Comparison of ENCODE assay signal across 21 cellular contexts in the genomic region with DNA sequence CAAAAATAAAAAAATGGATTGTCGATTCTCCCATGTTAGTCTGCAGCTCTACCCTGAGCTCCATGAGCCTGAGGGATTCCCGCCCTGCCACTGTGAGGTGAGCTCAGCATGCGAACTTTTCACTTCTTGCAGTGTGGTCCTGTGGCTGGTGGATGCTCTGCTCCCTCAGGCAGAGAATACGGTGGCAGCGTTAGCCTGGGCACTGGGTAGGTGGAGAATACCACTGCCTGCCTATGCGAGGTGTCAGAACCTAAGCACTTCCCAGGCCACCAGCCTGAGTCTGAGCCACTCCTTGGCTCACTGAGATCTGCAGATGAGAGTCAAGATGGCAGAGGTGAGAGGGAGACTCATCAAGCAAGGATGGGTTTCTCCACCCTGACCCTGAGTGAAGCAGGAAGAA.
DNase-seq lines count a peak whose midpoint lies in the region; ATAC-seq and TF ChIP-seq lines count a peak whose summit lies in the region.
"Had no signal": no experiment of that assay in that cellular context is flagged by ENCODE, and none has a peak within 500 bp of the region (broad histone marks: within the 10 kb centered on the region; RNA-seq: fewer than 3 reads in every experiment).

No MANE protein-coding gene starts in this region.

- peak overlapping the region; percentile 25; the same call in 1 of the 2 replicates for H3K4ac ChIP-seq in IMR-90 (ENCODE audit: low read depth, low read length)
- no peak overlapping the region for H3K4ac ChIP-seq in mesenchymal stem cell (ENCODE audit: low read depth in 1 of 2, low read length in 2 of 2)

- H2AFZ ChIP-seq in IMR-90 (replicated peaks; ENCODE audit: low read length, poor library complexity) (no peak overlapping the region), mesenchymal stem cell (ENCODE audit: low read depth, low read length) (no peak overlapping the region)
- H2AFZ ChIP-seq: GM23248 had no signal

- H3K4me3 ChIP-seq in IMR-90 (ENCODE audit: insufficient read depth, low read depth, low read length): no peak overlapping the region
- H3K4me3 ChIP-seq in ascending aorta: no peak overlapping the region
- no peak overlapping the region for H3K4me3 ChIP-seq in mesenchymal stem cell (ENCODE audit: insufficient read depth in 1 of 2, low read depth in 1 of 2, low read length in 2 of 2)
- H3K4me3 ChIP-seq: A549; BLaER1 treated with 17β-estradiol and CSF1 and Interleukin-3, amounts not matched to agents 10 nM and 100 nM; GM23248; HAP-1 had no signal

- dilution Hi-C loops in IMR-90 (cut with HindIII; ENCODE audit: low sequenced_read_pairs, unreplicated experiment): no loop called here

- H3K27ac ChIP-seq in IMR-90 (ENCODE audit: insufficient read depth, low read length) (no peak overlapping the region), ascending aorta (peak overlapping the region; percentile 88 to 96), mesenchymal stem cell (ENCODE audit: low read length, poor library complexity, severe bottlenecking) (no peak overlapping the region)
- H3K27ac ChIP-seq: BLaER1 treated with 17β-estradiol and CSF1 and Interleukin-3, amounts not matched to agents 10 nM and 100 nM had no signal

- POLR2A ChIA-PET in IMR-90 (lab: Charles Lee; ENCODE audit: unreplicated experiment): no interaction called here

- no peaks in the 10 kb centered on the region for H3K9me3 ChIP-seq in IMR-90 (ENCODE audit: control insufficient read depth, insufficient read depth, low read length)
- no peaks in the 10 kb centered on the region for H3K9me3 ChIP-seq in ascending aorta
- H3K9me3 ChIP-seq in mesenchymal stem cell (ENCODE audit: control insufficient read depth, low read length): no peaks in the 10 kb centered on the region
- H3K9me3 ChIP-seq: A549; BE2C; BLaER1 treated with 17β-estradiol and CSF1 and Interleukin-3, amounts not matched to agents 10 nM and 100 nM; HAP-1 had no signal

- no peak for TF ChIP-seq CTCF in IMR-90 (conservative IDR thresholded peaks at IDR 0.05; ENCODE audit: low read depth, low read length)
- no peak for TF ChIP-seq CTCF in ascending aorta (IDR thresholded peaks at IDR 0.05)

- H3K27me3 ChIP-seq in IMR-90 (ENCODE audit: control insufficient read depth, insufficient read depth, low read length) (no peaks in the 10 kb centered on the region), ascending aorta (no peaks in the 10 kb centered on the region), mesenchymal stem cell (ENCODE audit: control insufficient read depth in 1 of 2, insufficient read depth in 1 of 2, low read length in 2 of 2) (no peaks in the 10 kb centered on the region)
- H3K27me3 ChIP-seq: BE2C; BLaER1 treated with 17β-estradiol and CSF1 and Interleukin-3, amounts not matched to agents 10 nM and 100 nM had no signal

- H3K4me1 ChIP-seq in IMR-90 (ENCODE audit: control insufficient read depth, insufficient read depth, low read length) (peaks cover 27% of the 10 kb centered on the region), ascending aorta (peaks cover 10 to 34% of the 10 kb centered on the region in 2 donors), mesenchymal stem cell (ENCODE audit: control insufficient read depth, insufficient read depth, low read depth, low read length) (peaks cover 14% of the 10 kb centered on the region)

- no peak overlapping the region for H3K56ac ChIP-seq in IMR-90 (ENCODE audit: extremely low read depth, insufficient read depth, low read length)

- no peak overlapping the region; the same call in 1 of the 2 replicates for H2BK120ac ChIP-seq in IMR-90 (ENCODE audit: low read depth, low read length)
- H2BK120ac ChIP-seq in mesenchymal stem cell (ENCODE audit: low read depth, low read length): no peak overlapping the region

- H4K5ac ChIP-seq in IMR-90 (ENCODE audit: low read depth, low read length): no peak overlapping the region

- CTCF ChIA-PET in IMR-90 (lab: Yijun Ruan, JAX): no interaction called here

- H3K14ac ChIP-seq in IMR-90 (replicated peaks; ENCODE audit: low read depth, low read length) (peak overlapping the region; percentile 14; the same call in 1 of the 2 replicates), mesenchymal stem cell (ENCODE audit: low read length in 2 of 2) (no peak overlapping the region)

- no peak for TF ChIP-seq POLR2A in IMR-90 (IDR thresholded peaks at IDR 0.05; ENCODE audit: low read depth, low read length)

- H3K4me2 ChIP-seq in IMR-90 (ENCODE audit: low read depth, low read length): no peak overlapping the region
- no peak overlapping the region for H3K4me2 ChIP-seq in mesenchymal stem cell (ENCODE audit: low read length, poor library complexity, severe bottlenecking)
- H3K4me2 ChIP-seq: A549 had no signal

- intact Hi-C loops in IMR-90 (cut with micrococcal nuclease) (no loop called here), ascending aorta (cut with DNase I) (no loop called here), sciatic nerve (cut with DNase I) (loop anchor here (2.0 kb wide), 1 partner anchor 14 kb away; no protein-coding TSS in a partner anchor)

- H2BK15ac ChIP-seq in IMR-90 (ENCODE audit: low read depth, low read length) (peak overlapping the region; percentile 23; the same call in 1 of the 3 replicates), mesenchymal stem cell (ENCODE audit: low read depth, poor library complexity, severe bottlenecking) (no peak overlapping the region)

- peak overlapping the region; percentile 27; the same call in 1 of the 2 replicates for H2AK5ac ChIP-seq in IMR-90 (ENCODE audit: low read depth, low read length)
- H2AK5ac ChIP-seq in mesenchymal stem cell (ENCODE audit: low read length, severe bottlenecking): no peak overlapping the region

- H4K20me1 ChIP-seq in IMR-90 (ENCODE audit: insufficient read depth, low read length): peaks cover 15% of the 10 kb centered on the region; the same call in 1 of the 2 replicates
- H4K20me1 ChIP-seq: BLaER1 treated with 17β-estradiol and CSF1 and Interleukin-3, amounts not matched to agents 10 nM and 100 nM had no signal

- H3K79me1 ChIP-seq in IMR-90 (ENCODE audit: low read depth in 1 of 2, low read length in 2 of 2) (peaks cover 13 to 47% of the 10 kb centered on the region in 2 experiments), mesenchymal stem cell (replicated peaks; ENCODE audit: low read length, poor library complexity, severe bottlenecking) (peaks cover 24% of the 10 kb centered on the region)

- in situ Hi-C loops in IMR-90 (cut with MboI; ENCODE audit: low sequenced_read_pairs): no loop called here

- H4K91ac ChIP-seq in IMR-90 (ENCODE audit: insufficient read depth, low read depth, low read length): 0 out of 2 replicates have a peak overlapping the region, but pooled peaks have one; percentile 26
- no peak overlapping the region for H4K91ac ChIP-seq in mesenchymal stem cell (ENCODE audit: low read length)

- H2BK12ac ChIP-seq in mesenchymal stem cell (ENCODE audit: low read length in 2 of 2): no peak overlapping the region

- H2BK20ac ChIP-seq in IMR-90 (ENCODE audit: low read depth, low read length): peak overlapping the region; percentile 20; the same call in 1 of the 2 replicates

- H3K18ac ChIP-seq in IMR-90 (ENCODE audit: low read depth, low read length) (peak overlapping the region; percentile 18), mesenchymal stem cell (ENCODE audit: low read depth in 1 of 2, low read length in 2 of 2) (no peak overlapping the region)

- no peak for TF ChIP-seq RAD21 in IMR-90 (IDR thresholded peaks at IDR 0.05; ENCODE audit: low read length)

- H3K23ac ChIP-seq in IMR-90 (ENCODE audit: low read depth, low read length) (no peak overlapping the region), mesenchymal stem cell (ENCODE audit: low read length in 2 of 2) (no peak overlapping the region)

- H2AK9ac ChIP-seq in IMR-90 (replicated peaks; ENCODE audit: low read depth, low read length, poor library complexity): no peak overlapping the region

- H3K9me1 ChIP-seq in IMR-90 (ENCODE audit: insufficient read depth, low read length): peaks cover 35% of the 10 kb centered on the region

- DNase-seq in IMR-90 (no peak), ascending aorta (ENCODE audit: low spot score in 2 of 2) (peak in 1 of 2 donors; percentile 60), mesenchymal stem cell (no peak), sciatic nerve (ENCODE audit: low spot score) (peak; percentile 42), NCI-H69 (lab: John Stamatoyannopoulos, UW) (no peak), NCI-H345 treated with DMSO at 0.1 percent for 48 hours (lab: John Stamatoyannopoulos, UW; ENCODE audit: unreplicated experiment) (no peak), activated gamma-delta T cell (lab: John Stamatoyannopoulos, UW) (no peak)
- DNase-seq: 8988T; ACHN; AML-193; BE2C; CD4-positive, alpha-beta T cell; CD8-positive, alpha-beta memory T cell; DMS 273 treated with DMSO at 0.1 percent for 48 hours; DMS79 treated with DMSO at 0.1 percent for 48 hours; GF-D8; GM23248 had no signal

- H2BK5ac ChIP-seq in IMR-90 (ENCODE audit: low read depth, low read length, poor library complexity, severe bottlenecking): no peak overlapping the region
- no peak overlapping the region for H2BK5ac ChIP-seq in mesenchymal stem cell (ENCODE audit: low read depth, low read length, poor library complexity, severe bottlenecking)

- H4K8ac ChIP-seq in IMR-90 (ENCODE audit: low read depth in 2 of 2, low read length in 2 of 2): no peak overlapping the region
- H4K8ac ChIP-seq in mesenchymal stem cell (ENCODE audit: low read length): peak overlapping the region; percentile 62

- H3K9ac ChIP-seq in IMR-90 (ENCODE audit: low read depth, low read length) (no peak overlapping the region), mesenchymal stem cell (ENCODE audit: low read length) (no peak overlapping the region)
- H3K9ac ChIP-seq: BLaER1 treated with 17β-estradiol and CSF1 and Interleukin-3, amounts not matched to agents 10 nM and 100 nM; GM23248 had no signal

- H3K36me3 ChIP-seq in IMR-90 (ENCODE audit: control insufficient read depth, insufficient read depth, low read length) (peaks cover 27% of the 10 kb centered on the region), ascending aorta (peaks cover 32 to 58% of the 10 kb centered on the region in 2 donors), mesenchymal stem cell (ENCODE audit: control insufficient read depth in 1 of 2, insufficient read depth in 2 of 2, low read depth in 1 of 2, low read length in 2 of 2) (peaks cover 50 to 78% of the 10 kb centered on the region in 2 experiments)

- WGBS in IMR-90 (ENCODE audit: extremely low coverage in 2 of 2, insufficient read length in 1 of 2), 2 experiments: 80% methylated on average over 1 of the region's 6 CpGs; no CpG with 5 or more reads in 1 of the 2 experiments
- 96% methylated on average over 6 of the region's 6 CpGs for WGBS in mesenchymal stem cell

- no peak for ATAC-seq in IMR-90 (ENCODE audit: low read depth)
- no peak for ATAC-seq in sciatic nerve
- no peak for ATAC-seq in HG03469 (IDR thresholded peaks at IDR 0.05; ENCODE audit: unreplicated experiment)
- ATAC-seq: A549 had no signal

- BruUV-seq in IMR-90 (replicated peaks; lab: Mats Ljungman, UMichigan): no TSS peak

TF ChIP-seq in IMR-90, 13 proteins besides CTCF, POLR2A, EP300 and RAD21 (continues in another document):
- TF ChIP-seq RFX5 (IDR thresholded peaks at IDR 0.05; ENCODE audit: low read depth, low read length) (no peak), MAZ (IDR thresholded peaks at IDR 0.05; ENCODE audit: borderline replicate concordance, low read depth, low read length) (no peak), MXI1 (IDR thresholded peaks at IDR 0.05; ENCODE audit: borderline replicate concordance, low read depth, low read length) (no peak), SMC3 (IDR thresholded peaks at IDR 0.05; ENCODE audit: low read depth, low read length) (no peak), FOS (IDR thresholded peaks at IDR 0.05; ENCODE audit: low read depth, low read length) (no peak)

Comparison
In these comparisons a context has a peak if more than half of its experiments do, and no peak if none do; other contexts are left out.
1. H3K27ac ChIP-seq: peak in ascending aorta (2 of 2); none in IMR-90 (single experiment) and mesenchymal stem cell (single experiment).